Comparison of ENCODE assay signal across 20 cellular contexts in the genomic region with DNA sequence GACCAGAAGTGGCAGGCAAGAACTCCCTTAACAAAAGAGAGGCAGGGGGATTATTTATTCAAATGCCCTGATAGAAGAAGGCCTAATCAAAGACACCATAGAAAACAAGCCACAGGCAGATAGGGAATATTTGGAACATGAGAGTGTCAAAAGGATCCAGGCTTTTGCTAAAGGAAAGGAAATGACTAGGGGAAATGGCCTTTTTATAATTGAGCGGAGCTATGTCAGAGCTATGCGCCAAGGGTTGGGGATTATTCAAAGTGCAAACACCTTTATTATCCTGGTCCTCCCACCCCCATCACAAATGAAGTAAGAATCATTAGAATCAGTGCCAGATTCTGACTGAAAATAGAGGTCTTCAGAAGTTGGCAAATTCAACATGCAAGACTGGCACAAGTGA. TPM values are rescaled to one million over a fixed set of nuclear protein-coding genes. Genes with fewer than 3 reads are reported as not detected.
A peak's percentile ranks its signal among the peaks of the same experiment; 100 is the strongest.
DNase-seq lines count a peak whose midpoint lies in the region; ATAC-seq, FAIRE-seq and TF ChIP-seq lines count a peak whose summit lies in the region.
"Had no signal": no experiment of that assay in that cellular context is flagged by ENCODE, and none has a peak within 500 bp of the region (broad histone marks: within the 10 kb centered on the region; RNA-seq: fewer than 3 reads in every experiment).

No MANE protein-coding gene starts in this region.

- H3K27me3 Mint-ChIP-seq in activated CD4-positive, alpha-beta memory T cell treated with anti-CD3 and anti-CD28 coated beads for 36 hours: peaks cover 18% of the 10 kb centered on the region
- H3K27me3 Mint-ChIP-seq: B cell had no signal

- no peak for ATAC-seq in GM21515 (IDR thresholded peaks at IDR 0.05; ENCODE audit: unreplicated experiment)
- ATAC-seq in left lobe of liver: no peak
- ATAC-seq: CD8-positive, alpha-beta T cell had no signal

- 67% methylated on average over 2 of the region's 2 CpGs for WGBS in smooth muscle cell (ENCODE audit: low lambda C conversion rate)

- H3K4me2 ChIP-seq in keratinocyte (ENCODE audit: control insufficient read depth, extremely low read depth, insufficient read depth, low read depth, low read length) (no peak overlapping the region), smooth muscle cell (peak overlapping the region; percentile 19)

- H2AFZ ChIP-seq in keratinocyte (ENCODE audit: control insufficient read depth, low read length) (no peak overlapping the region), smooth muscle cell (ENCODE audit: low read depth) (peak overlapping the region; percentile 8)

- intact Hi-C loops in activated CD4-positive, alpha-beta memory T cell treated with anti-CD3 and anti-CD28 coated beads for 36 hours (cut with micrococcal nuclease): no loop called here

- no peaks in the 10 kb centered on the region for H3K4me1 Mint-ChIP-seq in activated CD4-positive, alpha-beta memory T cell treated with anti-CD3 and anti-CD28 coated beads for 36 hours (ENCODE audit: low read depth)

- H3K9me3 ChIP-seq in keratinocyte (ENCODE audit: control insufficient read depth, low read depth, low read length) (no peaks in the 10 kb centered on the region), smooth muscle cell (replicated peaks; ENCODE audit: low read depth) (no peaks in the 10 kb centered on the region)

- H3K9ac ChIP-seq in keratinocyte (ENCODE audit: control insufficient read depth, extremely low read depth, insufficient read depth, low read length): no peak overlapping the region
- H3K9ac ChIP-seq in smooth muscle cell (ENCODE audit: low read depth): no peak overlapping the region

- no peak overlapping the region for H3K4me3 ChIP-seq in keratinocyte (ENCODE audit: control insufficient read depth in 2 of 3, extremely low read depth in 1 of 3, insufficient read depth in 2 of 3, low read depth in 1 of 3, low read length in 3 of 3)
- no peak overlapping the region for H3K4me3 ChIP-seq in smooth muscle cell

- DNase-seq in Ammon's horn (ENCODE audit: low spot score) (peak; percentile 38), astrocyte of the hippocampus (ENCODE audit: low read depth, low spot score) (peak; percentile 47), keratinocyte (ENCODE audit: low read depth, low spot score) (no peak), smooth muscle cell (lab: John Stamatoyannopoulos, UW; ENCODE audit: unreplicated experiment) (no peak), left lobe of liver (ENCODE audit: low spot score) (no peak)
- DNase-seq in activated CD4-positive, alpha-beta memory T cell treated with anti-CD3 and anti-CD28 coated beads for 36 hours: no peak
- DNase-seq: 8988T; ACHN; CD8-positive, alpha-beta T cell; COR-L47; DMS153; EL; GOT3; H9 had no signal

- POLR2A ChIA-PET in activated CD4-positive, alpha-beta memory T cell treated with anti-CD3 and anti-CD28 coated beads for 36 hours (lab: Charles Lee): no interaction called here

- dilution Hi-C loops in keratinocyte (cut with MboI; ENCODE audit: extremely low pct_ligation_motif_present, low sequenced_read_pairs): no loop called here

- H3K4me1 ChIP-seq in keratinocyte (ENCODE audit: control insufficient read depth, extremely low read depth, insufficient read depth, low read length): peaks cover 2% of the 10 kb centered on the region
- peaks cover 19% of the 10 kb centered on the region for H3K4me1 ChIP-seq in smooth muscle cell (ENCODE audit: low read depth)

- H3K27ac Mint-ChIP-seq in activated CD4-positive, alpha-beta memory T cell treated with anti-CD3 and anti-CD28 coated beads for 36 hours: no peak overlapping the region
- H3K27ac Mint-ChIP-seq: B cell; CD14-positive monocyte; CD8-positive, alpha-beta T cell had no signal

- no peak for TF ChIP-seq CTCF in keratinocyte (optimal IDR thresholded peaks at IDR 0.05 in 1 of 3, IDR thresholded peaks at IDR 0.05 in 1 of 3, conservative IDR thresholded peaks at IDR 0.05 in 1 of 3; ENCODE audit: extremely low read depth in 1 of 3, insufficient read depth in 2 of 3, low read length in 3 of 3)
- TF ChIP-seq CTCF in smooth muscle cell (IDR thresholded peaks at IDR 0.05; ENCODE audit: borderline replicate concordance, insufficient read depth, poor library complexity, severe bottlenecking): no peak

- FAIRE-seq in keratinocyte (lab: Jason Lieb, UNC): peak; percentile 13
- FAIRE-seq: D721Med, G401.6, GM12891 had no signal

- H3K79me2 ChIP-seq in keratinocyte (ENCODE audit: control insufficient read depth, insufficient read depth, low read length): no peaks in the 10 kb centered on the region
- no peaks in the 10 kb centered on the region for H3K79me2 ChIP-seq in smooth muscle cell (ENCODE audit: low read depth)

- CTCF ChIA-PET in activated CD4-positive, alpha-beta memory T cell treated with anti-CD3 and anti-CD28 coated beads for 36 hours (lab: Charles Lee): interaction anchor here (0.6 kb wide), 1 partner anchor 266 kb away, joined by 3 read pairs; no protein-coding TSS in a partner anchor

- no peaks in the 10 kb centered on the region for H3K36me3 Mint-ChIP-seq in activated CD4-positive, alpha-beta memory T cell treated with anti-CD3 and anti-CD28 coated beads for 36 hours
- H3K36me3 Mint-ChIP-seq: CD14-positive monocyte; CD8-positive, alpha-beta T cell had no signal

- H3K9me3 Mint-ChIP-seq in activated CD4-positive, alpha-beta memory T cell treated with anti-CD3 and anti-CD28 coated beads for 36 hours: no peaks in the 10 kb centered on the region
- H3K9me3 Mint-ChIP-seq: CD8-positive, alpha-beta T cell had no signal

- H3F3A ChIP-seq in smooth muscle cell (ENCODE audit: low read depth): peaks cover 4% of the 10 kb centered on the region

- H3K4me3 Mint-ChIP-seq in activated CD4-positive, alpha-beta memory T cell treated with anti-CD3 and anti-CD28 coated beads for 36 hours: no peak overlapping the region
- H3K4me3 Mint-ChIP-seq: B cell; CD14-positive monocyte; CD8-positive, alpha-beta T cell; H9 had no signal

- no peaks in the 10 kb centered on the region for H4K20me1 ChIP-seq in keratinocyte (ENCODE audit: control insufficient read depth, extremely low read depth, insufficient read depth, low read length)
- no peaks in the 10 kb centered on the region for H4K20me1 ChIP-seq in smooth muscle cell (ENCODE audit: low read depth)

- H3K27me3 ChIP-seq in keratinocyte (ENCODE audit: control insufficient read depth, extremely low read depth, insufficient read depth, low read length) (peaks cover 3% of the 10 kb centered on the region), smooth muscle cell (ENCODE audit: low read depth) (no peaks in the 10 kb centered on the region)

- H3K27ac ChIP-seq in keratinocyte (ENCODE audit: control insufficient read depth, insufficient read depth, low read length) (no peak overlapping the region), smooth muscle cell (ENCODE audit: low read depth) (peak overlapping the region; percentile 20)

- H3K9me1 ChIP-seq in keratinocyte (ENCODE audit: control insufficient read depth, extremely low read depth, insufficient read depth, low read length): no peaks in the 10 kb centered on the region

- H3K36me3 ChIP-seq in keratinocyte (ENCODE audit: control insufficient read depth in 2 of 2, extremely low read depth in 1 of 2, insufficient read depth in 2 of 2, low read length in 2 of 2): no peaks in the 10 kb centered on the region
- H3K36me3 ChIP-seq in smooth muscle cell (ENCODE audit: low read depth): no peaks in the 10 kb centered on the region

RNA-seq across cellular contexts. Expression of a gene that starts 8.6 kb away (rescaled TPM):
- polyA plus RNA-seq in keratinocyte: 5.4 to 8.5 TPM (median 6.2 TPM) in 3 replicates
- polyA plus RNA-seq in keratinocyte (2011; ENCODE audit: low read depth): 148 TPM
- 4.1 and 10.2 TPM in 2 replicates for polyA plus RNA-seq in keratinocyte (2011; cell fraction: cytosol; rRNA removed)
- 4.6 and 5.3 TPM in 2 replicates for polyA plus RNA-seq in keratinocyte (2011; cell fraction: nucleus; rRNA removed)
- 5.4 and 676 TPM in 2 replicates for polyA plus RNA-seq in keratinocyte (2012; ENCODE audit: low replicate concordance)
- 0.98 to 4.6 TPM (median 2.5 TPM) in 3 replicates for polyA minus RNA-seq in keratinocyte
- 2.1 TPM for polyA minus RNA-seq in keratinocyte (2011; cell fraction: cytosol; rRNA and poly(A)+ RNA removed)
- polyA minus RNA-seq in keratinocyte (2011; cell fraction: nucleus; rRNA and poly(A)+ RNA removed): 4.9 and 5.7 TPM in 2 replicates
- total RNA-seq in smooth muscle cell: 86.9 and 142 TPM in 2 replicates
- 66.0 and 111 TPM in 2 replicates for polyA plus RNA-seq in smooth muscle cell
- 100 to 1,000 TPM; 124 to 126 TPM for total RNA-seq in activated CD4-positive, alpha-beta memory T cell treated with anti-CD3 and anti-CD28 coated beads for 36 hours
- 0.30 TPM for total RNA-seq in left lobe of liver
- total RNA-seq: H9 had no signal

Comparison
In these comparisons a context has a peak if more than half of its experiments do, and no peak if none do; other contexts are left out.
1. DNase-seq: peak in Ammon's horn (single experiment) and astrocyte of the hippocampus (single experiment); none in keratinocyte (single experiment), smooth muscle cell (single experiment), activated CD4-positive, alpha-beta memory T cell treated with anti-CD3 and anti-CD28 coated beads for 36 hours (single experiment) and left lobe of liver (single experiment).
2. RNA of a gene that starts 8.6 kb away (total RNA-seq): 124 to 126 TPM in activated CD4-positive, alpha-beta memory T cell treated with anti-CD3 and anti-CD28 coated beads for 36 hours and 86.9 to 142 TPM in smooth muscle cell; 0.30 TPM in left lobe of liver (single experiment); every median in the first group is over 10 times any median in the second.